In the genomic region with DNA sequence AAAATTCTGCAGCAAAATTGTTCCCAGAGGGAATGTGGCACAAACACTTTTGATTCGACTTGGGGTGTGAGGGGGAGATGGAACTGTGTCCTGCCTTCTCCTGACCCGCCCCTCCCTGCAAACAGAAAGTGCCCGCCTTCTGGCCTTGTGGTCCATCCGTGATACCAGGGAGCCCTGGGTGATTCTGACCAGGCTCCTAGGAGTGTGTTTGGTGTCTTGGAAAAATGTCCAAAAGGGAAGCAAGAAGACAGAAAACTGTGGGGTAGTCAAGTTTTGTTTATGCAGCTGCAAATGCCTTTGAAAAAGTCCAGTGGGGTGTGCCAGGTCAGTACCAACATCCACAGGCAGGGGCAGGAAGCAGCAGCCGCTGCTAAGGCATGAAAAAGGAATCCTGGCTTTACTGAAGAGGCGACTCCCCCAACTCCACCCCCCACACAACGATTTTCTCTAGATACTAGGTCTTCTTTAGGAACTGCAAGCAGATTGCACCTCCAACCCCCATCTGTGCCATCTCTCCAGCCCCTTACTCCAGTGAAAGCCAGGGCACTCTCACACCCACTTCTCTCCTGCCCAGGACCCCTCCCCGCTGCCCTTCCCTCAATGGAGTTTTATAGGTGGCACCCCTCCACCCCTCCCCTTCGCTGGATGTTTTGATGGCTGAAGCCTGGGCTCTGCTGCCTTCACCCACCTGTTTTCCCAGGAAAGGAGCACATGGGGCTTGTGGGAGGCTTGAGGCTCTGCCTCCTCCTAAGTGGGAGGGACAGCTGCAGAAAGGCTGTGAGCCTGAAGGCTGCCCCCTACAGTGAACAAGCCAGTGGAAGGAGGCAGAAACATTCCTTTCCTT, we compare ENCODE assay signal across 8 cellular contexts.
DNase-seq lines count a peak whose midpoint lies in the region; FAIRE-seq and TF ChIP-seq lines count a peak whose summit lies in the region.

No MANE protein-coding gene starts in this region.

- no peaks in the 10 kb centered on the region for H3K79me2 ChIP-seq in smooth muscle cell (ENCODE audit: low read depth)

- H3K4me2 ChIP-seq in smooth muscle cell: no peak overlapping the region

- H3K4me3 ChIP-seq in GM12875 (ENCODE audit: low read depth, low read length) (no peak overlapping the region), fibroblast of the aortic adventitia (ENCODE audit: low read depth, low read length) (no peak overlapping the region), smooth muscle cell (no peak overlapping the region)

- H3F3A ChIP-seq in smooth muscle cell (ENCODE audit: low read depth): no peaks in the 10 kb centered on the region

- H3K9ac ChIP-seq in smooth muscle cell (ENCODE audit: low read depth): no peak overlapping the region

- peaks cover 3% of the 10 kb centered on the region for H3K27me3 ChIP-seq in smooth muscle cell (ENCODE audit: low read depth)

- peaks cover 14% of the 10 kb centered on the region for H3K4me1 ChIP-seq in smooth muscle cell (ENCODE audit: low read depth)

- H2AFZ ChIP-seq in smooth muscle cell (ENCODE audit: low read depth): no peak overlapping the region

- no peaks in the 10 kb centered on the region for H3K36me3 ChIP-seq in smooth muscle cell (ENCODE audit: low read depth)

- no peaks in the 10 kb centered on the region for H4K20me1 ChIP-seq in smooth muscle cell (ENCODE audit: low read depth)

- TF ChIP-seq CTCF in GM12875 (IDR thresholded peaks at IDR 0.05; ENCODE audit: borderline replicate concordance, insufficient read depth, low read depth, low read length) (peak; percentile 26; the same call in 1 of the 2 replicates), fibroblast of the aortic adventitia (IDR thresholded peaks at IDR 0.05; ENCODE audit: insufficient read depth, low read length) (peak; percentile 56), smooth muscle cell (IDR thresholded peaks at IDR 0.05; ENCODE audit: borderline replicate concordance, insufficient read depth, poor library complexity, severe bottlenecking) (peak; percentile 12)

- no peaks in the 10 kb centered on the region for H3K9me3 ChIP-seq in smooth muscle cell (replicated peaks; ENCODE audit: low read depth)

- DNase-seq in RPMI8226 (peak; percentile 26), fibroblast of the aortic adventitia (ENCODE audit: low read depth) (peak; percentile 18), smooth muscle cell (lab: John Stamatoyannopoulos, UW; ENCODE audit: unreplicated experiment) (no peak), NCI-H345 treated with DMSO at 0.1 percent for 48 hours (lab: John Stamatoyannopoulos, UW; ENCODE audit: unreplicated experiment) (no peak), amniotic stem cell (lab: John Stamatoyannopoulos, UW) (no peak), RCC 7860 (ENCODE audit: low spot score) (no peak), T-helper 9 cell (no peak)

- H3K27ac ChIP-seq in smooth muscle cell (ENCODE audit: low read depth): no peak overlapping the region

- FAIRE-seq in RCC 7860 (lab: Jason Lieb, UNC): no peak

- 63% methylated on average over 9 of the region's 9 CpGs for WGBS in smooth muscle cell (ENCODE audit: low lambda C conversion rate)

Comparison
In these comparisons a context has a peak if more than half of its experiments do, and no peak if none do; other contexts are left out.
1. DNase-seq: peak in RPMI8226 (single experiment) and fibroblast of the aortic adventitia (single experiment); none in smooth muscle cell (single experiment), NCI-H345 treated with DMSO at 0.1 percent for 48 hours (single experiment), amniotic stem cell (single experiment), RCC 7860 (single experiment) and T-helper 9 cell (single experiment).
2. Peak in every context shown above with its lines, with median percentiles within 50 percentile points of each other: CTCF ChIP-seq.